Comparison of ENCODE assay signal across 8 cellular contexts in genomic region chr19:52237771-52238400, GRCh38. TPM values are rescaled to one million over a fixed set of nuclear protein-coding genes. Genes with fewer than 3 reads are reported as not detected.
DNase-seq lines count a peak whose midpoint lies in the region; ATAC-seq, FAIRE-seq and TF ChIP-seq lines count a peak whose summit lies in the region.

No MANE protein-coding gene starts in this region.

- H3K9ac ChIP-seq in neural cell (ENCODE audit: low read length), result no peak overlapping the region

- TF ChIP-seq CTCF in AG09319 (IDR thresholded peaks at IDR 0.05; ENCODE audit: low read depth, low read length) (peak; percentile 96), neural cell (IDR thresholded peaks at IDR 0.05; ENCODE audit: poor library complexity, severe bottlenecking) (peak; percentile 90)

- DNase-seq in AG09319 (ENCODE audit: extremely low read depth, low read depth) (peak; percentile 27), GM18507 (ENCODE audit: extremely low spot score, insufficient read length, low read depth) (no peak), NCI-H82 (lab: John Stamatoyannopoulos, UW) (peak; percentile 76), stromal cell of bone marrow (ENCODE audit: low read depth) (peak; percentile 41)
- peak; percentile 74 for DNase-seq in activated CD8-positive, alpha-beta memory T cell treated with anti-CD3 and anti-CD28 coated beads, Interleukin-2, amount 50 U/mL, for 48 hours

- H3F3A ChIP-seq in neural cell (ENCODE audit: insufficient read depth, low read length, poor library complexity, severe bottlenecking), result no peaks in the 10 kb centered on the region

- no peak overlapping the region for H2AFZ ChIP-seq in neural cell (ENCODE audit: low read depth, low read length)

- TF ChIP-seq RAD21 in neural cell (conservative IDR thresholded peaks at IDR 0.05), result peak; percentile 82

- ATAC-seq in esophagus mucosa (peak; percentile 77), GM18873 (IDR thresholded peaks at IDR 0.05; ENCODE audit: low FRiP score, unreplicated experiment) (no peak)

- no peaks in the 10 kb centered on the region for H3K79me2 ChIP-seq in neural cell (replicated peaks; ENCODE audit: insufficient read depth, low read length)

- TF ChIP-seq EP300 in neural cell (conservative IDR thresholded peaks at IDR 0.05; ENCODE audit: poor library complexity, severe bottlenecking), result no peak

- H3K9me2 ChIP-seq in neural cell (ENCODE audit: insufficient read depth, low read length), result no peaks in the 10 kb centered on the region

- H3K27ac ChIP-seq in neural cell (ENCODE audit: low read length), result no peak overlapping the region

- no peak overlapping the region for H3K4me3 ChIP-seq in neural cell (ENCODE audit: low read length)

- no peaks in the 10 kb centered on the region for H4K20me1 ChIP-seq in neural cell (ENCODE audit: insufficient read depth)

- H3K4me2 ChIP-seq in neural cell (ENCODE audit: low read length), result no peak overlapping the region

- H3K9me3 ChIP-seq in neural cell (ENCODE audit: low read length), result no peaks in the 10 kb centered on the region

- no peaks in the 10 kb centered on the region for H3K36me3 ChIP-seq in neural cell (ENCODE audit: insufficient read depth, low read length)

- H3K27me3 ChIP-seq in neural cell (ENCODE audit: insufficient read depth, low read depth, low read length), result no peaks in the 10 kb centered on the region

- FAIRE-seq in GM18507 (lab: Jason Lieb, UNC), result peak; percentile 96

TF ChIP-seq in neural cell, 6 proteins besides CTCF, POLR2A, EP300 and RAD21:
- no peak for TF ChIP-seq REST (IDR thresholded peaks at IDR 0.05; ENCODE audit: borderline replicate concordance)
- peak; percentile 83 for TF ChIP-seq SMC3 (conservative IDR thresholded peaks at IDR 0.05; ENCODE audit: poor library complexity)
- TF ChIP-seq MXI1 (conservative IDR thresholded peaks at IDR 0.05; ENCODE audit: poor library complexity, severe bottlenecking), result no peak
- TF ChIP-seq POLR2AphosphoS5 (IDR thresholded peaks at IDR 0.05), result peak; percentile 28
- TF ChIP-seq TAF1 (IDR thresholded peaks at IDR 0.05; ENCODE audit: low read depth), result no peak
- TF ChIP-seq EZH2 (IDR thresholded peaks at IDR 0.05; ENCODE audit: borderline replicate concordance, insufficient read depth, low read length, poor library complexity, severe bottlenecking), result no peak

RNA-seq across cellular contexts. Expression of gene ZNF766, which starts 31.5 kb away (rescaled TPM):
- 6.4 TPM for total RNA-seq in esophagus mucosa
- polyA plus RNA-seq in neural cell, result 21.8 and 24.2 TPM in 2 replicates
- polyA minus RNA-seq in neural cell, result 28.5 and 38.4 TPM in 2 replicates

RNA-seq across cellular contexts. Expression of gene PPP2R1A, which starts 48.0 kb away (rescaled TPM):
- 168 TPM for total RNA-seq in esophagus mucosa
- 394 and 458 TPM in 2 replicates for polyA plus RNA-seq in neural cell
- 386 and 406 TPM in 2 replicates for polyA minus RNA-seq in neural cell

RNA-seq across cellular contexts. Expression of gene ZNF480, which starts 59.1 kb away (rescaled TPM):
- 7.2 TPM for total RNA-seq in esophagus mucosa
- polyA plus RNA-seq in neural cell, result 7.7 and 18.0 TPM in 2 replicates
- 22.2 and 24.2 TPM in 2 replicates for polyA minus RNA-seq in neural cell
